Comparison of ENCODE assay signal across 27 cellular contexts in genomic region chr17:73437826-73438225, GRCh38.
"Had no signal": no experiment of that assay in that cellular context is flagged by ENCODE, and none has a peak within 500 bp of the region (broad histone marks: within the 10 kb centered on the region; RNA-seq: fewer than 3 reads in every experiment).

No MANE protein-coding gene starts in this region.

- ATAC-seq: gastroesophageal sphincter; heart left ventricle; left cardiac atrium; naive thymus-derived CD4-positive, alpha-beta T cell; pancreas; upper lobe of right lung had no signal

- H3K4me1 ChIP-seq: esophagus muscularis mucosa, foreskin keratinocyte, gastroesophageal sphincter, heart left ventricle, pancreas, right lobe of liver, tibial nerve, upper lobe of right lung, vagina had no signal

- H3K4me3 ChIP-seq: coronary artery, esophagus muscularis mucosa, gastroesophageal sphincter, heart left ventricle, hepatocyte, lung, pancreas, right lobe of liver, thoracic aorta, tibial nerve, upper lobe of right lung, vagina had no signal

- H3K27ac Mint-ChIP-seq: progenitor cell of endocrine pancreas had no signal

- FAIRE-seq: endothelial cell of umbilical vein, pancreas, small intestine had no signal

- DNase-seq: dermis blood vessel endothelial cell; effector memory CD4-positive, alpha-beta T cell; foreskin keratinocyte; heart left ventricle; left cardiac atrium; midbrain; naive thymus-derived CD4-positive, alpha-beta T cell; pancreas; right lobe of liver; small intestine; stimulated activated CD4-positive, alpha-beta T cell treated with anti-CD3 and anti-CD28 coated beads, Interleukin-15, amount 100 ng/mL, for 24 hours; stimulated activated CD4-positive, alpha-beta T cell treated with anti-CD3 and anti-CD28 coated beads, Interleukin-2, amount 100 ng/mL, for 48 hours; stimulated activated naive CD4-positive, alpha-beta T cell treated with Interleukin-2 at 50 U/mL for 16 hours; upper lobe of right lung had no signal

- H3K9me3 ChIP-seq: neutrophil, pancreas, right lobe of liver, thoracic aorta, tibial nerve, upper lobe of right lung, vagina had no signal

- H3K36me3 ChIP-seq: esophagus muscularis mucosa, gastroesophageal sphincter, heart left ventricle, neutrophil, pancreas, right lobe of liver, thoracic aorta, upper lobe of right lung, vagina had no signal

- H3K27me3 ChIP-seq: foreskin keratinocyte, gastroesophageal sphincter, heart left ventricle, hepatocyte, pancreas, right lobe of liver, tibial nerve, upper lobe of right lung, vagina had no signal

- H3K27me3 Mint-ChIP-seq: memory B cell; naive thymus-derived CD4-positive, alpha-beta T cell had no signal

- H3K9me3 Mint-ChIP-seq: central memory CD8-positive, alpha-beta T cell; memory B cell; naive thymus-derived CD4-positive, alpha-beta T cell had no signal

- H3K4me1 Mint-ChIP-seq: central memory CD8-positive, alpha-beta T cell; memory B cell had no signal

- H3K4me3 Mint-ChIP-seq: central memory CD8-positive, alpha-beta T cell; memory B cell; naive thymus-derived CD4-positive, alpha-beta T cell had no signal

- H3K27ac ChIP-seq: coronary artery, esophagus muscularis mucosa, foreskin keratinocyte, gastroesophageal sphincter, heart left ventricle, hepatocyte, neutrophil, pancreas, right lobe of liver, thoracic aorta, tibial nerve, upper lobe of right lung, vagina had no signal
